8 cellular contexts compared by ENCODE assay signal in genomic region chr5:142143878-142144277, GRCh38. TPM values are rescaled to one million over a fixed set of nuclear protein-coding genes. Genes with fewer than 3 reads are reported as not detected.
A peak's percentile ranks its signal among the peaks of the same experiment; 100 is the strongest.
DNase-seq lines count a peak whose midpoint lies in the region; ATAC-seq and TF ChIP-seq lines count a peak whose summit lies in the region.

No MANE protein-coding gene starts in this region.

- no peak overlapping the region for H3K27ac ChIP-seq in RWPE2 (ENCODE audit: poor library complexity, severe bottlenecking)

- TF ChIP-seq CTCF in RWPE2 (IDR thresholded peaks at IDR 0.05; ENCODE audit: poor library complexity, severe bottlenecking) (peak; percentile 86), retinal pigment epithelial cell (conservative IDR thresholded peaks at IDR 0.05; ENCODE audit: low read depth, low read length) (peak; percentile 57)

- H3K36me3 ChIP-seq in RWPE2 (ENCODE audit: low read depth): peaks cover 79% of the 10 kb centered on the region

- no peaks in the 10 kb centered on the region for H3K9me3 ChIP-seq in RWPE2 (ENCODE audit: severe bottlenecking)

- no peaks in the 10 kb centered on the region for H3K27me3 ChIP-seq in RWPE2 (ENCODE audit: insufficient read depth, poor library complexity, severe bottlenecking)

- DNase-seq in AML-193 (lab: John Stamatoyannopoulos, UW) (peak; percentile 39 to 42), H4 (ENCODE audit: low spot score) (peak; percentile 19), RWPE2 (ENCODE audit: low spot score) (no peak), fibroblast of the conjunctiva (ENCODE audit: low read depth) (peak; percentile 29), retinal pigment epithelial cell (ENCODE audit: low read depth) (no peak)

- no peaks in the 10 kb centered on the region for H3K4me1 ChIP-seq in RWPE2 (ENCODE audit: insufficient read depth, poor library complexity, severe bottlenecking)

- ATAC-seq in RWPE2 (ENCODE audit: low read depth) (0 out of 3 replicates have a peak, but pooled peaks have one; percentile 53), GM18502 (IDR thresholded peaks at IDR 0.05; ENCODE audit: poor library complexity, unreplicated experiment) (no peak), HG03108 (IDR thresholded peaks at IDR 0.05; ENCODE audit: unreplicated experiment) (no peak), GM19328 (IDR thresholded peaks at IDR 0.05; ENCODE audit: unreplicated experiment) (no peak)

- H3K4me3 ChIP-seq in RWPE2 (ENCODE audit: severe bottlenecking): no peak overlapping the region
- H3K4me3 ChIP-seq in retinal pigment epithelial cell (ENCODE audit: low read length): no peak overlapping the region

RNA-seq across cellular contexts. Expression of gene NDFIP1, which starts 35.3 kb away (rescaled TPM):
- total RNA-seq in H4 (2014; rRNA removed; shearing (Covaris generic)): 42.6 and 44.5 TPM in 2 replicates

Comparison
In these comparisons a context has a peak if more than half of its experiments do, and no peak if none do; other contexts are left out.
1. DNase-seq: peak in AML-193 (2 of 2), H4 (single experiment) and fibroblast of the conjunctiva (single experiment); none in RWPE2 (single experiment) and retinal pigment epithelial cell (single experiment).